Comparison of ENCODE assay signal across 2 cellular contexts in genomic region chr20:58224974-58225373, GRCh38.
TF ChIP-seq lines count a peak whose summit lies in the region.

No MANE protein-coding gene starts in this region.

TF ChIP-seq in HEK293, 187 proteins besides CTCF, POLR2A, EP300 and RAD21 (continued from another document):
- TF ChIP-seq ZSCAN5A (tag by site-specific recombination; IDR thresholded peaks at IDR 0.05) (no peak), ZBTB21 (tag by site-specific recombination; IDR thresholded peaks at IDR 0.05) (peak; percentile 27; the same call in 1 of the 2 replicates), SCRT2 (tag by site-specific recombination; IDR thresholded peaks at IDR 0.05) (peak; percentile 64)

TF ChIP-seq in K562, 482 proteins besides CTCF, POLR2A, EP300 and RAD21 (continued from another document):
- TF ChIP-seq EP400 (IDR thresholded peaks at IDR 0.05) (no peak), ZEB2 (IDR thresholded peaks at IDR 0.05) (no peak), CEBPZ (IDR thresholded peaks at IDR 0.05; ENCODE audit: borderline replicate concordance, low read depth, low read length) (no peak)
